In genomic region chr19:4370418-4371041, GRCh38 we compare ENCODE assay signal across 10 cellular contexts. TPM values are rescaled to one million over a fixed set of nuclear protein-coding genes. Genes with fewer than 3 reads are reported as not detected.
DNase-seq lines count a peak whose midpoint lies in the region; ATAC-seq and TF ChIP-seq lines count a peak whose summit lies in the region.
"Had no signal": no experiment of that assay in that cellular context is flagged by ENCODE, and none has a peak within 500 bp of the region (broad histone marks: within the 10 kb centered on the region; RNA-seq: fewer than 3 reads in every experiment).

No MANE protein-coding gene starts in this region.

- H3K27ac Mint-ChIP-seq in activated CD4-positive, alpha-beta T cell treated with anti-CD3 and anti-CD28 coated beads, Interleukin-2, amount 10 ng/mL, durations not matched to agents 24 days and 14 days: peak overlapping the region; percentile 74
- peak overlapping the region; percentile 84 for H3K27ac Mint-ChIP-seq in activated T-helper 17 cell treated with anti-CD3 and anti-CD28 coated beads, Interleukin-2, amount 50 U/mL, for 72 hours

- WGBS in stomach, 5 donors: 82 to 91% (median 89%) methylated on average over 10 to 15 of the region's 15 CpGs
- 75 to 87% methylated on average over 8 to 14 of the region's 15 CpGs for whole genome bisulfite sequencing in body of pancreas, 2 donors

- H3K36me3 ChIP-seq in lower lobe of right lung (peaks cover 25% of the 10 kb centered on the region), stomach (peaks cover 8 to 20% (median 17%) of the 10 kb centered on the region in 4 donors), body of pancreas (replicated peaks in 1 of 2; ENCODE audit: insufficient read depth in 1 of 2, low read depth in 2 of 2) (peaks cover under 1% of the 10 kb centered on the region in 2 donors)

- no peak for ATAC-seq in activated T-helper 17 cell treated with anti-CD3 and anti-CD28 coated beads, Interleukin-2, amount 50 U/mL, for 72 hours (replicated peaks)
- ATAC-seq in lower lobe of right lung (no peak), HG03108 (IDR thresholded peaks at IDR 0.05; ENCODE audit: unreplicated experiment) (no peak), body of pancreas (no peak)

- H3K27ac ChIP-seq in lower lobe of right lung (peak overlapping the region; percentile 85), stomach (peak overlapping the region; percentile 81 to 89 (median 83)), body of pancreas (peak overlapping the region in 2 of 4 donors; percentile 24 to 64)

- TF ChIP-seq POLR2A in stomach (IDR thresholded peaks at IDR 0.05) (no peak), body of pancreas (IDR thresholded peaks at IDR 0.05) (no peak)

- peaks cover 37% of the 10 kb centered on the region for H3K4me1 Mint-ChIP-seq in activated CD4-positive, alpha-beta T cell treated with anti-CD3 and anti-CD28 coated beads, Interleukin-2, amount 10 ng/mL, durations not matched to agents 24 days and 14 days
- H3K4me1 Mint-ChIP-seq in activated T-helper 17 cell treated with anti-CD3 and anti-CD28 coated beads, Interleukin-2, amount 50 U/mL, for 72 hours: peaks cover 13% of the 10 kb centered on the region

- intact Hi-C loops in activated CD4-positive, alpha-beta T cell treated with anti-CD3 and anti-CD28 coated beads, Interleukin-2, amount 10 ng/mL, durations not matched to agents 24 days and 14 days (cut with micrococcal nuclease): no loop called here
- intact Hi-C loops in lower lobe of right lung (cut with DNase I): no loop called here
- intact Hi-C loops in stomach (cut with DNase I; ENCODE audit: low total_unique reads): no loop called here
- intact Hi-C loops in body of pancreas (cut with DNase I): no loop called here

- TF ChIP-seq EP300 in stomach (IDR thresholded peaks at IDR 0.05): no peak

- TF ChIP-seq CTCF in lower lobe of right lung (IDR thresholded peaks at IDR 0.05) (no peak), stomach (IDR thresholded peaks at IDR 0.05) (no peak), body of pancreas (IDR thresholded peaks at IDR 0.05) (no peak)

- H3K27me3 ChIP-seq in lower lobe of right lung (ENCODE audit: low read depth): no peaks in the 10 kb centered on the region
- H3K27me3 ChIP-seq in stomach: no peaks in the 10 kb centered on the region
- H3K27me3 ChIP-seq in body of pancreas: no peaks in the 10 kb centered on the region
- H3K27me3 ChIP-seq: ascending aorta had no signal

- peak overlapping the region; percentile 87 for H3K4me3 Mint-ChIP-seq in activated CD4-positive, alpha-beta T cell treated with anti-CD3 and anti-CD28 coated beads, Interleukin-2, amount 10 ng/mL, durations not matched to agents 24 days and 14 days
- H3K4me3 Mint-ChIP-seq in activated T-helper 17 cell treated with anti-CD3 and anti-CD28 coated beads, Interleukin-2, amount 50 U/mL, for 72 hours: peak overlapping the region; percentile 75

- H3K4me1 ChIP-seq in lower lobe of right lung: peaks cover 85% of the 10 kb centered on the region
- peaks cover 56 to 83% (median 80%) of the 10 kb centered on the region in 4 donors for H3K4me1 ChIP-seq in stomach
- H3K4me1 ChIP-seq in body of pancreas: peaks cover 76% of the 10 kb centered on the region

- H3K4me3 ChIP-seq in lower lobe of right lung (no peak overlapping the region), stomach (peak overlapping the region in 2 of 4 donors; percentile 25 to 38), body of pancreas (no peak overlapping the region)
- H3K4me3 ChIP-seq: A549 had no signal

- no peaks in the 10 kb centered on the region for H3K9me3 Mint-ChIP-seq in activated CD4-positive, alpha-beta T cell treated with anti-CD3 and anti-CD28 coated beads, Interleukin-2, amount 10 ng/mL, durations not matched to agents 24 days and 14 days
- H3K9me3 Mint-ChIP-seq in activated T-helper 17 cell treated with anti-CD3 and anti-CD28 coated beads, Interleukin-2, amount 50 U/mL, for 72 hours: no peaks in the 10 kb centered on the region

- H3K9me3 ChIP-seq in lower lobe of right lung: no peaks in the 10 kb centered on the region
- no peaks in the 10 kb centered on the region for H3K9me3 ChIP-seq in stomach
- no peaks in the 10 kb centered on the region for H3K9me3 ChIP-seq in body of pancreas
- H3K9me3 ChIP-seq: A549, ascending aorta had no signal

- DNase-seq in activated CD4-positive, alpha-beta T cell treated with anti-CD3 and anti-CD28 coated beads, Interleukin-2, amount 10 ng/mL, durations not matched to agents 24 days and 14 days: peak; percentile 66
- DNase-seq in activated CD4-positive, alpha-beta T cell treated with anti-CD3 and anti-CD28 coated beads for 4 hours: no peak
- DNase-seq in lower lobe of right lung (no peak), stomach (no peak), NAMALWA (ENCODE audit: low spot score) (no peak), body of pancreas (no peak)

- H3K27me3 Mint-ChIP-seq in activated CD4-positive, alpha-beta T cell treated with anti-CD3 and anti-CD28 coated beads, Interleukin-2, amount 10 ng/mL, durations not matched to agents 24 days and 14 days: no peaks in the 10 kb centered on the region
- H3K27me3 Mint-ChIP-seq in activated T-helper 17 cell treated with anti-CD3 and anti-CD28 coated beads, Interleukin-2, amount 50 U/mL, for 72 hours: no peaks in the 10 kb centered on the region

- H3K36me3 Mint-ChIP-seq in activated CD4-positive, alpha-beta T cell treated with anti-CD3 and anti-CD28 coated beads, Interleukin-2, amount 10 ng/mL, durations not matched to agents 24 days and 14 days (ENCODE audit: low read depth): peaks cover 13% of the 10 kb centered on the region
- H3K36me3 Mint-ChIP-seq in activated T-helper 17 cell treated with anti-CD3 and anti-CD28 coated beads, Interleukin-2, amount 50 U/mL, for 72 hours (ENCODE audit: low read depth): peaks cover 46% of the 10 kb centered on the region

RNA-seq across cellular contexts. Expression of gene MPND, which starts 27.2 kb away (rescaled TPM):
- 20.6 and 21.0 TPM in 2 replicates for total RNA-seq in activated CD4-positive, alpha-beta T cell treated with anti-CD3 and anti-CD28 coated beads, Interleukin-2, amount 10 ng/mL, durations not matched to agents 24 days and 14 days
- 10 to 100 TPM; 15.5 to 19.7 TPM for total RNA-seq in activated T-helper 17 cell treated with anti-CD3 and anti-CD28 coated beads, Interleukin-2, amount 50 U/mL, for 72 hours
- total RNA-seq in lower lobe of right lung: 41.2 TPM
- 10 to 100 TPM in 2 of 5 donors, 1 to 10 TPM in 3; 2.2 to 24.5 (median 8.3) TPM for total RNA-seq in stomach
- 10 to 100 TPM; 20.4 to 25.0 (median 22.0) TPM for polyA plus RNA-seq in stomach
- 1 to 10 TPM in 1 of 2 donors, under 1 TPM in 1; 0.99 to 7.5 TPM for total RNA-seq in body of pancreas

RNA-seq across cellular contexts. Expression of gene SH3GL1, which starts 29.8 kb away (rescaled TPM):
- total RNA-seq in activated CD4-positive, alpha-beta T cell treated with anti-CD3 and anti-CD28 coated beads, Interleukin-2, amount 10 ng/mL, durations not matched to agents 24 days and 14 days: 53.8 and 56.8 TPM in 2 replicates
- total RNA-seq in activated T-helper 17 cell treated with anti-CD3 and anti-CD28 coated beads, Interleukin-2, amount 50 U/mL, for 72 hours: 10 to 100 TPM; 49.1 to 67.1 TPM
- 44.3 TPM for total RNA-seq in lower lobe of right lung
- 100 to 1,000 TPM in 1 of 5 donors, 10 to 100 TPM in 4; 14.8 to 111 (median 26.3) TPM for total RNA-seq in stomach
- polyA plus RNA-seq in stomach: 10 to 100 TPM; 44.9 to 48.5 (median 46.0) TPM
- total RNA-seq in body of pancreas: 10 to 100 TPM; 20.4 to 22.6 TPM

RNA-seq across cellular contexts. Expression of gene STAP2, which starts 31.9 kb away (rescaled TPM):
- 14.2 and 16.8 TPM in 2 replicates for total RNA-seq in activated CD4-positive, alpha-beta T cell treated with anti-CD3 and anti-CD28 coated beads, Interleukin-2, amount 10 ng/mL, durations not matched to agents 24 days and 14 days
- total RNA-seq in activated T-helper 17 cell treated with anti-CD3 and anti-CD28 coated beads, Interleukin-2, amount 50 U/mL, for 72 hours: 10 to 100 TPM; 13.3 to 17.4 TPM
- 11.8 TPM for total RNA-seq in lower lobe of right lung
- 100 to 1,000 TPM in 1 of 5 donors, 10 to 100 TPM in 3, not detected in 1; 20.7 to 250 (median 35.1) TPM for total RNA-seq in stomach
- 10 to 100 TPM; 32.7 to 70.8 (median 52.4) TPM for polyA plus RNA-seq in stomach
- total RNA-seq in body of pancreas: 10 to 100 TPM; 17.9 to 31.0 TPM

RNA-seq across cellular contexts. Expression of gene CHAF1A, which starts 31.9 kb away (rescaled TPM):
- total RNA-seq in activated CD4-positive, alpha-beta T cell treated with anti-CD3 and anti-CD28 coated beads, Interleukin-2, amount 10 ng/mL, durations not matched to agents 24 days and 14 days: 99.4 and 103 TPM in 2 replicates
- 10 to 100 TPM; 67.9 to 96.7 TPM for total RNA-seq in activated T-helper 17 cell treated with anti-CD3 and anti-CD28 coated beads, Interleukin-2, amount 50 U/mL, for 72 hours
- total RNA-seq in lower lobe of right lung (7.2 TPM), stomach (100 to 1,000 TPM in 1 of 5 donors, 10 to 100 TPM in 1, 1 to 10 TPM in 3; 1.8 to 100 (median 9.8) TPM), body of pancreas (1 to 10 TPM; 3.4 to 6.3 TPM)
- polyA plus RNA-seq in stomach: 1 to 10 TPM; 5.4 to 7.2 (median 5.8) TPM
